Comparison of ENCODE assay signal across 1 cellular context in the genomic region with DNA sequence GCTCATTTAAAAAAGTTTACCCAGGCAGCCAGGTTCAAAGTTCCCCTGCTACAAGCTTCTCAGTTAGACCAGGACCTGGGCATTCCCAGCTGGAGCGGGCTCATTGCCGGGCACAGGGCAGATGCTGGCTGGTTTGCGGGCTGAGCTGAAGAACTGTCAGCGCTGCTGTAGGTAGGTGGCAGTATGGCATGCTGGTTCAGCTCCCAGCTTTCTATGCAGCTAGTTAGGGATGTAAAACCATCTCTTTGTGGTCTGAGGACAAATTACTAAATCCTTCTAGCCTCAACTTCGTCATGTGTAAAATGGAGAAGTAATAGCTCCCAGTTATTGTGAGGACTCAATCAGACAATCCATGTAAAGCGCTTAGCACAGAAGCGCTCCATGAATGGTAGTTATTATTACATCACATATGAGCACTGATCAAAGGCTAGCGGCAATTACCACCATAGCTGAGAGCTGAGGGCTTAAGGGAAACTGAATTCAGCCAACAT.
TF ChIP-seq lines count a peak whose summit lies in the region.

No MANE protein-coding gene starts in this region.

TF ChIP-seq in HEK293T, 16 proteins besides CTCF, POLR2A, EP300 and RAD21 (continued from another document):
- TF ChIP-seq ARNT (IDR thresholded peaks at IDR 0.05) (no peak), TARDBP (IDR thresholded peaks at IDR 0.05) (no peak), FOXK2 (IDR thresholded peaks at IDR 0.05) (no peak), L3MBTL2 (conservative IDR thresholded peaks at IDR 0.05) (no peak), FOXA1 (IDR thresholded peaks at IDR 0.05) (no peak), LEF1 (IDR thresholded peaks at IDR 0.05; ENCODE audit: borderline replicate concordance) (no peak), ELF4 (IDR thresholded peaks at IDR 0.05) (no peak), SP1 (IDR thresholded peaks at IDR 0.05) (no peak), SUZ12 (IDR thresholded peaks at IDR 0.05) (no peak), NFRKB (IDR thresholded peaks at IDR 0.05) (no peak)
